Comparison of ENCODE assay signal across 28 cellular contexts in the genomic region with DNA sequence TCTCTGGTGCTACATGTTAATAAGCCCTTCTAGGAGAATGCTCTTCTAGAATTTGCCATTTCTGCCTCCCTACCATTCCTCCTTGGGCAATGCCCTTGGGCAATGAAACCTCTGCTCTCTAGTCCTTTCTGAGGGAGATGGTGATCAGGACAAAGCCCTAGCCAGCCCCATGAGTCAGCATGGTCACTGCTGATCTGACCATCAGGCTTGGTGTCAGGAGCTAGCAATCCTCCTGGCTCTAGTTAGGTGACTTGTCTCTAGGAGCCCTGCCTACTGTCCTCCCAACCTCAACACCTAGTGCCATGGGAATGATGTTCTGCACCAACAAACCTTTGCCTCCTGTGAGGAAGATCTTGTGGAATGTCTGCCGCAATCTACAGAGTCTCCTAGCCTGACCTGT.
DNase-seq lines count a peak whose midpoint lies in the region; ATAC-seq and TF ChIP-seq lines count a peak whose summit lies in the region.
"Had no signal": no experiment of that assay in that cellular context is flagged by ENCODE, and none has a peak within 500 bp of the region (broad histone marks: within the 10 kb centered on the region; RNA-seq: fewer than 3 reads in every experiment).

No MANE protein-coding gene starts in this region.

- peak overlapping the region; percentile 40 to 66 for H3K27ac ChIP-seq in ascending aorta
- no peak overlapping the region for H3K27ac ChIP-seq in endodermal cell (ENCODE audit: low read depth, low read length)
- peak overlapping the region; percentile 41 to 83 (median 76) for H3K27ac ChIP-seq in transverse colon
- peak overlapping the region in 1 of 2 donors; percentile 32 for H3K27ac ChIP-seq in breast epithelium
- H3K27ac ChIP-seq: BLaER1 treated with 17β-estradiol and CSF1 and Interleukin-3, amounts not matched to agents 10 nM and 100 nM; cardiac muscle cell; SJSA1; upper lobe of left lung had no signal

- H3K9me3 ChIP-seq in ascending aorta (no peaks in the 10 kb centered on the region), endodermal cell (ENCODE audit: control insufficient read depth, low read length) (no peaks in the 10 kb centered on the region), transverse colon (no peaks in the 10 kb centered on the region), breast epithelium (no peaks in the 10 kb centered on the region)
- H3K9me3 ChIP-seq: BLaER1 treated with 17β-estradiol and CSF1 and Interleukin-3, amounts not matched to agents 10 nM and 100 nM; HAP-1; heart right ventricle; mucosa of descending colon; SJSA1; upper lobe of left lung had no signal

- DNase-seq in ascending aorta (ENCODE audit: low spot score in 2 of 2): no peak
- DNase-seq in endodermal cell: no peak
- no peak for DNase-seq in transverse colon
- no peak for DNase-seq in amniotic stem cell (lab: John Stamatoyannopoulos, UW)
- DNase-seq in OCI-M2 (lab: John Stamatoyannopoulos, UW; ENCODE audit: unreplicated experiment): no peak
- no peak for DNase-seq in breast epithelium (ENCODE audit: low spot score in 2 of 2)
- DNase-seq: activated CD4-positive, alpha-beta T cell treated with anti-CD3 and anti-CD28 coated beads for 36 hours; foreskin melanocyte; kidney glomerular epithelial cell; mucosa of descending colon; NCI-H146; NCI-H2107; NCI-H345; stimulated activated naive CD8-positive, alpha-beta T cell treated with anti-CD3 and anti-CD28 coated beads, Interleukin-15, Interleukin-2, amounts not matched to agents 100 U/mL and 50 U/mL, for 24 hours; T-helper 9 cell; upper lobe of left lung had no signal

- TF ChIP-seq EP300 in transverse colon (IDR thresholded peaks at IDR 0.05; ENCODE audit: low read depth): no peak

- in situ Hi-C loops in transverse colon (cut with MboI; ENCODE audit: low pct_ligation_motif_present in 1 of 4, low pct_unique_long_range_greater_than_20kb in 1 of 4, low sequenced_read_pairs in 3 of 4): no loop called here

- H3K4me3 ChIP-seq in ascending aorta (no peak overlapping the region), endodermal cell (ENCODE audit: low read length) (no peak overlapping the region), transverse colon (no peak overlapping the region), breast epithelium (no peak overlapping the region)
- H3K4me3 ChIP-seq: BLaER1 treated with 17β-estradiol and CSF1 and Interleukin-3, amounts not matched to agents 10 nM and 100 nM; cardiac muscle cell; HAP-1; heart right ventricle; lung; mucosa of descending colon; SJSA1; smooth muscle cell; upper lobe of left lung had no signal

- TF ChIP-seq CTCF in ascending aorta (IDR thresholded peaks at IDR 0.05) (no peak), endodermal cell (conservative IDR thresholded peaks at IDR 0.05) (no peak), nephron (IDR thresholded peaks at IDR 0.05; ENCODE audit: unreplicated experiment in 3 of 3) (no peak), transverse colon (IDR thresholded peaks at IDR 0.05) (no peak), breast epithelium (IDR thresholded peaks at IDR 0.05) (no peak)

- H3K27me3 ChIP-seq in ascending aorta (no peaks in the 10 kb centered on the region), endodermal cell (ENCODE audit: control insufficient read depth, insufficient read depth, low read length, poor library complexity, severe bottlenecking) (no peaks in the 10 kb centered on the region), transverse colon (peaks cover 4% of the 10 kb centered on the region), breast epithelium (no peaks in the 10 kb centered on the region)
- H3K27me3 ChIP-seq: BLaER1 treated with 17β-estradiol and CSF1 and Interleukin-3, amounts not matched to agents 10 nM and 100 nM; cardiac muscle cell; upper lobe of left lung had no signal

- H3K9me3 Mint-ChIP-seq in endodermal cell (no peaks in the 10 kb centered on the region), nephron (no peaks in the 10 kb centered on the region)
- H3K9me3 Mint-ChIP-seq in stimulated activated memory B cell treated with anti-CD40 and anti-IgM and Interleukin-4, amounts not matched to agents 10 μg/mL and 1 μg/mL and 100 μg/mL, for 72 hours: no peaks in the 10 kb centered on the region
- H3K9me3 Mint-ChIP-seq: activated naive CD4-positive, alpha-beta T cell treated with anti-CD3 and anti-CD28 coated beads, Interleukin-2, amount 50 U/mL, for 72 hours; activated T-helper 2 cell treated with anti-CD3 and anti-CD28 coated beads, Interferon-gamma antibody, Interleukin-2, Interleukin-4, amounts not matched to agents 10 μg/mL and 5 μg/mL and 100 μg/mL, durations not matched to agents 14 hours and 24 hours and 36 hours; natural killer cell treated with Interleukin-12 subunit alpha and Interleukin-12 subunit beta and Interleukin-15 and Interleukin-18, amount 100 ng/mL, for 72 hours had no signal

- H3K36me3 ChIP-seq in ascending aorta (no peaks in the 10 kb centered on the region), endodermal cell (ENCODE audit: control insufficient read depth, insufficient read depth, low read length) (no peaks in the 10 kb centered on the region), transverse colon (no peaks in the 10 kb centered on the region), breast epithelium (no peaks in the 10 kb centered on the region)
- H3K36me3 ChIP-seq: BLaER1 treated with 17β-estradiol and CSF1 and Interleukin-3, amounts not matched to agents 10 nM and 100 nM; cardiac muscle cell; HAP-1; heart right ventricle; SJSA1; upper lobe of left lung had no signal

- H3K27ac Mint-ChIP-seq in endodermal cell: peak overlapping the region; percentile 24
- H3K27ac Mint-ChIP-seq in nephron: peak overlapping the region; percentile 56 to 93 (median 62)
- no peak overlapping the region for H3K27ac Mint-ChIP-seq in stimulated activated memory B cell treated with anti-CD40 and anti-IgM and Interleukin-4, amounts not matched to agents 10 μg/mL and 1 μg/mL and 100 μg/mL, for 72 hours
- H3K27ac Mint-ChIP-seq: activated CD4-positive, alpha-beta T cell treated with anti-CD3 and anti-CD28 coated beads for 36 hours; activated naive CD4-positive, alpha-beta T cell treated with anti-CD3 and anti-CD28 coated beads, Interleukin-2, amount 50 U/mL, for 72 hours; activated T-helper 2 cell treated with anti-CD3 and anti-CD28 coated beads, Interferon-gamma antibody, Interleukin-2, Interleukin-4, amounts not matched to agents 10 μg/mL and 5 μg/mL and 100 μg/mL, durations not matched to agents 14 hours and 24 hours and 36 hours; natural killer cell treated with Interleukin-12 subunit alpha and Interleukin-12 subunit beta and Interleukin-15 and Interleukin-18, amount 100 ng/mL, for 72 hours had no signal

- intact Hi-C loops in ascending aorta (cut with DNase I) (no loop called here), transverse colon (cut with DNase I; ENCODE audit: low total_unique reads) (no loop called here), breast epithelium (cut with DNase I; ENCODE audit: low total_unique reads) (no loop called here)

- peaks cover 3% of the 10 kb centered on the region for H3K27me3 Mint-ChIP-seq in endodermal cell (ENCODE audit: insufficient read depth)
- peaks cover 3% of the 10 kb centered on the region for H3K27me3 Mint-ChIP-seq in nephron (ENCODE audit: low read depth)
- H3K27me3 Mint-ChIP-seq in stimulated activated memory B cell treated with anti-CD40 and anti-IgM and Interleukin-4, amounts not matched to agents 10 μg/mL and 1 μg/mL and 100 μg/mL, for 72 hours: peaks cover 35% of the 10 kb centered on the region

- H3K36me3 Mint-ChIP-seq in endodermal cell (ENCODE audit: low read depth) (no peaks in the 10 kb centered on the region), nephron (ENCODE audit: low read depth) (no peaks in the 10 kb centered on the region)
- H3K36me3 Mint-ChIP-seq in stimulated activated memory B cell treated with anti-CD40 and anti-IgM and Interleukin-4, amounts not matched to agents 10 μg/mL and 1 μg/mL and 100 μg/mL, for 72 hours: no peaks in the 10 kb centered on the region
- H3K36me3 Mint-ChIP-seq: activated naive CD4-positive, alpha-beta T cell treated with anti-CD3 and anti-CD28 coated beads, Interleukin-2, amount 50 U/mL, for 72 hours; natural killer cell treated with Interleukin-12 subunit alpha and Interleukin-12 subunit beta and Interleukin-15 and Interleukin-18, amount 100 ng/mL, for 72 hours had no signal

- H3K4me1 ChIP-seq in ascending aorta (peaks cover 0 to 14% of the 10 kb centered on the region in 2 donors), endodermal cell (ENCODE audit: control insufficient read depth, insufficient read depth, low read length) (peaks cover 11% of the 10 kb centered on the region), transverse colon (peaks cover 0 to 19% (median 12%) of the 10 kb centered on the region in 4 donors), breast epithelium (no peaks in the 10 kb centered on the region)

- TF ChIP-seq POLR2A in transverse colon (IDR thresholded peaks at IDR 0.05) (no peak), breast epithelium (IDR thresholded peaks at IDR 0.05) (no peak)

- H3K4me1 Mint-ChIP-seq in endodermal cell (peaks cover 47% of the 10 kb centered on the region), nephron (peaks cover 73% of the 10 kb centered on the region)
- H3K4me1 Mint-ChIP-seq in stimulated activated memory B cell treated with anti-CD40 and anti-IgM and Interleukin-4, amounts not matched to agents 10 μg/mL and 1 μg/mL and 100 μg/mL, for 72 hours: no peaks in the 10 kb centered on the region
- H3K4me1 Mint-ChIP-seq: activated CD4-positive, alpha-beta T cell treated with anti-CD3 and anti-CD28 coated beads for 36 hours had no signal

- 100% methylated on average over 1 of the region's 1 CpG for WGBS in endodermal cell (ENCODE audit: insufficient coverage in 1 of 2, insufficient read length in 1 of 2), 2 experiments
- 100% methylated on average over 1 of the region's 1 CpG; no CpG with 5 or more reads in 1 of the 2 donors for WGBS in transverse colon (ENCODE audit: low coverage in 1 of 2), 2 donors

- ATAC-seq in stimulated activated memory B cell treated with anti-CD40 and anti-IgM and Interleukin-4, amounts not matched to agents 10 μg/mL and 1 μg/mL and 100 μg/mL, for 72 hours: no peak
- ATAC-seq: activated CD4-positive, alpha-beta T cell treated with anti-CD3 and anti-CD28 coated beads for 36 hours; activated naive CD4-positive, alpha-beta T cell treated with anti-CD3 and anti-CD28 coated beads, Interleukin-2, amount 50 U/mL, for 72 hours; mucosa of descending colon; natural killer cell treated with Interleukin-12 subunit alpha and Interleukin-12 subunit beta and Interleukin-15 and Interleukin-18, amount 100 ng/mL, for 72 hours; stimulated activated naive CD8-positive, alpha-beta T cell treated with anti-CD3 and anti-CD28 coated beads, Interleukin-15, Interleukin-2, amounts not matched to agents 100 U/mL and 50 U/mL, for 24 hours had no signal

- H3K4me3 Mint-ChIP-seq in endodermal cell: no peak overlapping the region
- H3K4me3 Mint-ChIP-seq in nephron: peak overlapping the region in 1 of 3 experiments; percentile 23
- no peak overlapping the region for H3K4me3 Mint-ChIP-seq in stimulated activated memory B cell treated with anti-CD40 and anti-IgM and Interleukin-4, amounts not matched to agents 10 μg/mL and 1 μg/mL and 100 μg/mL, for 72 hours
- H3K4me3 Mint-ChIP-seq: activated CD4-positive, alpha-beta T cell treated with anti-CD3 and anti-CD28 coated beads for 36 hours; natural killer cell treated with Interleukin-12 subunit alpha and Interleukin-12 subunit beta and Interleukin-15 and Interleukin-18, amount 100 ng/mL, for 72 hours had no signal

- no peak overlapping the region for H3K9ac ChIP-seq in endodermal cell (ENCODE audit: extremely low read depth, low read length, poor library complexity, severe bottlenecking)
- H3K9ac ChIP-seq: BLaER1 treated with 17β-estradiol and CSF1 and Interleukin-3, amounts not matched to agents 10 nM and 100 nM had no signal
